19 cellular contexts compared by ENCODE assay signal in the genomic region with DNA sequence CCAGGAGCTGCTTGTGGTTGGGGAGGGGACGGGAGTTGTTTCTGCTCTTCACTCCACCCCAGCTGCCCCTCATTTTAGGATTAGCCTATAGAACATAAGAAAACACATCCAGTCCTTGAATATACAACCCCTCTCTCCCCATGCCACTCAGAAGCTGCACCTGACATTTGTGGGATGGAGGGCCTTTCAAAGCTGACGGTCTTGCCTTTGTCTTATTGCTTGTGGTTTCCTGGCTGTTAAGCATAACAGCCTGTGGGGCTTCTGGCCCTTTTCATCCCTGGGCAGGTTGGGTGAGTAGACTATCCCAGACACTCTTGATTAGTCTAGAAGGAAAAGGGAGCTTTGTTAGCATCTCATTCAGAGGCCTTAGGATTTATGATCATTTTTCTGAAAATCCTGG.
"Had no signal": no experiment of that assay in that cellular context is flagged by ENCODE, and none has a peak within 500 bp of the region (broad histone marks: within the 10 kb centered on the region; RNA-seq: fewer than 3 reads in every experiment).

No MANE protein-coding gene starts in this region.

- H3K4me3 ChIP-seq: PC-9 had no signal

- ATAC-seq: activated naive CD4-positive, alpha-beta T cell treated with anti-CD3 and anti-CD28 coated beads, Interleukin-2, amount 50 U/mL, for 72 hours; activated naive CD8-positive, alpha-beta T cell treated with anti-CD3 and anti-CD28 coated beads, Interleukin-2, amount 50 U/mL, for 24 hours; activated T-cell treated with anti-CD3 and anti-CD28 coated beads, Interleukin-2, amount 50 U/mL, for 4 hours; T-helper 17 cell had no signal

- DNase-seq: activated CD4-positive, alpha-beta memory T cell treated with anti-CD3 and anti-CD28 coated beads for 36 hours; activated CD4-positive, alpha-beta T cell treated with anti-CD3 and anti-CD28 coated beads, Interleukin-2, amount 10 ng/mL, durations not matched to agents 7 days and 5 days; activated CD4-positive, CD25-positive, alpha-beta regulatory T cell; activated CD8-positive, alpha-beta memory T cell treated with anti-CD3 and anti-CD28 coated beads for 24 hours; activated effector memory CD4-positive, alpha-beta T cell treated with anti-CD3 and anti-CD28 coated beads, Interleukin-2, amount 50 U/mL, for 16 hours; activated naive CD4-positive, alpha-beta T cell treated with Interleukin-2 at 50 U/mL for 16 hours; activated naive CD8-positive, alpha-beta T cell treated with anti-CD3 and anti-CD28 coated beads, Interleukin-2, amount 50 U/mL, for 24 hours; activated T-cell treated with anti-CD3 and anti-CD28 coated beads, Interleukin-2, amount 50 U/mL, for 4 hours; amniotic stem cell; NCI-H1048; NCI-H146; NCI-H187 treated with DMSO at 0.1 percent for 48 hours; NCI-H2081 treated with DMSO at 0.1 percent for 48 hours; NCI-H524; PC-9; SIG-M5; T-helper 17 cell; T-helper 9 cell had no signal
